21 cellular contexts compared by ENCODE assay signal in genomic region chr2:97845818-97846217, GRCh38.
"Had no signal": no experiment of that assay in that cellular context is flagged by ENCODE, and none has a peak within 500 bp of the region (broad histone marks: within the 10 kb centered on the region; RNA-seq: fewer than 3 reads in every experiment).

No MANE protein-coding gene starts in this region.

- H3K9me3 ChIP-seq: body of pancreas, right atrium auricular region, thoracic aorta, upper lobe of right lung had no signal

- FAIRE-seq: islet of Langerhans had no signal

- H3K9me3 Mint-ChIP-seq: activated CD4-positive, alpha-beta memory T cell treated with anti-CD3 and anti-CD28 coated beads, Interleukin-2, amount 10 ng/mL, durations not matched to agents 7 days and 5 days; activated naive CD4-positive, alpha-beta T cell treated with anti-CD3 and anti-CD28 coated beads for 36 hours; endodermal cell had no signal

- DNase-seq: activated CD4-positive, alpha-beta memory T cell treated with anti-CD3 and anti-CD28 coated beads, Interleukin-2, amount 10 ng/mL, durations not matched to agents 7 days and 5 days; activated CD4-positive, alpha-beta T cell treated with anti-CD3 and anti-CD28 coated beads for 48 hours; activated CD4-positive, CD25-positive, alpha-beta regulatory T cell; activated naive CD4-positive, alpha-beta T cell treated with anti-CD3 and anti-CD28 coated beads for 36 hours; activated T-cell treated with anti-CD3 and anti-CD28 coated beads, Interleukin-2, amount 50 U/mL, for 1 hour; body of pancreas; dorsolateral prefrontal cortex; endodermal cell; foreskin fibroblast; hippocampal formation; left colon; stimulated activated CD4-positive, alpha-beta T cell treated with anti-CD3 and anti-CD28 coated beads, Interleukin-2, amount 100 ng/mL, for 48 hours; T1000; upper lobe of right lung had no signal

- H3K27ac Mint-ChIP-seq: activated CD4-positive, alpha-beta memory T cell treated with anti-CD3 and anti-CD28 coated beads, Interleukin-2, amount 10 ng/mL, durations not matched to agents 7 days and 5 days; activated naive CD4-positive, alpha-beta T cell treated with anti-CD3 and anti-CD28 coated beads for 36 hours; endodermal cell; mesothelial cell of epicardium; progenitor cell of endocrine pancreas had no signal

- H3K4me3 Mint-ChIP-seq: activated CD4-positive, alpha-beta memory T cell treated with anti-CD3 and anti-CD28 coated beads, Interleukin-2, amount 10 ng/mL, durations not matched to agents 7 days and 5 days; activated naive CD4-positive, alpha-beta T cell treated with anti-CD3 and anti-CD28 coated beads for 36 hours; endodermal cell; mesothelial cell of epicardium had no signal

- H3K4me1 ChIP-seq: right atrium auricular region, upper lobe of right lung had no signal

- ATAC-seq: body of pancreas, upper lobe of right lung had no signal

- H3K27me3 ChIP-seq: body of pancreas, dorsolateral prefrontal cortex, right atrium auricular region, upper lobe of right lung had no signal

- H3K4me3 ChIP-seq: body of pancreas, dorsolateral prefrontal cortex, lung, right atrium auricular region, thoracic aorta, upper lobe of right lung had no signal

- H3K27ac ChIP-seq: body of pancreas, dorsolateral prefrontal cortex, epithelial cell of prostate, right atrium auricular region, thoracic aorta, upper lobe of right lung had no signal

- H3K27me3 Mint-ChIP-seq: activated CD4-positive, alpha-beta memory T cell treated with anti-CD3 and anti-CD28 coated beads, Interleukin-2, amount 10 ng/mL, durations not matched to agents 7 days and 5 days; progenitor cell of endocrine pancreas had no signal
